In the genomic region with DNA sequence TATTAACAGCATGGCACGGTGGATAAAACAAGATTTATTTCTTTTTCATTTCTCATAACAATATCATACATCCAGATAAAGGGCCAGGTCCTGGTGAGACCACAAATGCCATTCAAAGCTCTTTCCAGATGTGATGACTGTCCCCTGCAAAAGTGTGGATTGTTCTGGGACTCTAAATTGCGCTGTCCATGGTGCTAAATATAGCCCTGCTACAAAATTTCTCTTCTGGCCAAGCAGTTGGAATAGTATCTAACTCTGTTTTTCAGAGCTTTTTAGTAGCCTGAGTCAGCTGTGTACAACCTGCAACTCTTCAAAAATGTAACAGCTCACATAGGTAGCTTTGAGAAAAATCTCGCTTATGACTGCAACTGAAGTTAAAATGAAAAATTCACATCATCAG, we compare ENCODE assay signal across 1 cellular context.
TF ChIP-seq lines count a peak whose summit lies in the region.

No MANE protein-coding gene starts in this region.

TF ChIP-seq in HepG2, 621 proteins besides CTCF, POLR2A, EP300 and RAD21 (continued from another document and continues in another):
- TF ChIP-seq, protein P1, sequence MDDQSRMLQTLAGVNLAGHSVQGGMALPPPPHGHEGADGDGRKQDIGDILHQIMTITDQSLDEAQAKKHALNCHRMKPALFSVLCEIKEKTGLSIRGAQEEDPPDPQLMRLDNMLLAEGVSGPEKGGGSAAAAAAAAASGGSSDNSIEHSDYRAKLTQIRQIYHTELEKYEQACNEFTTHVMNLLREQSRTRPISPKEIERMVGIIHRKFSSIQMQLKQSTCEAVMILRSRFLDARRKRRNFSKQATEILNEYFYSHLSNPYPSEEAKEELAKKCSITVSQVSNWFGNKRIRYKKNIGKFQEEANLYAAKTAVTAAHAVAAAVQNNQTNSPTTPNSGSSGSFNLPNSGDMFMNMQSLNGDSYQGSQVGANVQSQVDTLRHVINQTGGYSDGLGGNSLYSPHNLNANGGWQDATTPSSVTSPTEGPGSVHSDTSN (CRISPR knock-in tag; IDR thresholded peaks at IDR 0.05; ENCODE audit: borderline replicate concordance) = no peak
- TF ChIP-seq ZNF30 (CRISPR knock-in tag; IDR thresholded peaks at IDR 0.05) (no peak), TP53 (CRISPR knock-in tag; conservative IDR thresholded peaks at IDR 0.05) (no peak), ERF (CRISPR knock-in tag; IDR thresholded peaks at IDR 0.05) (peak; percentile 46; the same call in 1 of the 2 replicates), PLRG1 (conservative IDR thresholded peaks at IDR 0.05) (no peak), CENPT (CRISPR knock-in tag; IDR thresholded peaks at IDR 0.05; ENCODE audit: low read depth) (no peak), NKX3-1 (CRISPR knock-in tag; IDR thresholded peaks at IDR 0.05) (0 out of 2 replicates have a peak, but pooled peaks have one; percentile 59), ZEB1 (IDR thresholded peaks at IDR 0.05; ENCODE audit: insufficient replicate concordance, low read depth) (no peak), SRSF1 (optimal IDR thresholded peaks at IDR 0.05; ENCODE audit: low read depth, low read length) (no peak), ZNF101 (CRISPR knock-in tag; IDR thresholded peaks at IDR 0.05; ENCODE audit: borderline replicate concordance, low read depth) (no peak), ZNF546 (CRISPR knock-in tag; conservative IDR thresholded peaks at IDR 0.05) (no peak), ZNF558 (CRISPR knock-in tag; IDR thresholded peaks at IDR 0.05; ENCODE audit: borderline replicate concordance) (no peak), ZSCAN9 (CRISPR knock-in tag; IDR thresholded peaks at IDR 0.05; ENCODE audit: borderline replicate concordance) (peak; percentile 90), MIER2 (CRISPR knock-in tag; IDR thresholded peaks at IDR 0.05) (peak; percentile 96), GTF3A (CRISPR knock-in tag; conservative IDR thresholded peaks at IDR 0.05) (no peak), THAP11 (CRISPR knock-in tag; IDR thresholded peaks at IDR 0.05) (no peak), ZNF335 (CRISPR knock-in tag; IDR thresholded peaks at IDR 0.05) (no peak), ZNF564 (CRISPR knock-in tag; IDR thresholded peaks at IDR 0.05) (no peak), SSRP1 (CRISPR knock-in tag; IDR thresholded peaks at IDR 0.05) (no peak), ZNF3 (CRISPR knock-in tag; IDR thresholded peaks at IDR 0.05) (no peak), REXO4 (CRISPR knock-in tag; IDR thresholded peaks at IDR 0.05; ENCODE audit: borderline replicate concordance) (no peak), HMG20B (CRISPR knock-in tag; conservative IDR thresholded peaks at IDR 0.05) (0 out of 2 replicates have a peak, but pooled peaks have one; percentile 36), ZNF792 (CRISPR knock-in tag; IDR thresholded peaks at IDR 0.05) (0 out of 2 replicates have a peak, but pooled peaks have one; percentile 26), CBX2 (IDR thresholded peaks at IDR 0.05; ENCODE audit: low read depth, low read length) (no peak), CBX2 (CRISPR knock-in tag; IDR thresholded peaks at IDR 0.05; ENCODE audit: low read depth) (no peak), ZNF83 (CRISPR knock-in tag; IDR thresholded peaks at IDR 0.05; ENCODE audit: borderline replicate concordance) (no peak), TEAD2 (CRISPR knock-in tag; IDR thresholded peaks at IDR 0.05) (no peak), KLF6 (CRISPR knock-in tag; IDR thresholded peaks at IDR 0.05) (0 out of 2 replicates have a peak, but pooled peaks have one; percentile 70), ZNF672 (CRISPR knock-in tag; IDR thresholded peaks at IDR 0.05) (no peak), RAD51 (IDR thresholded peaks at IDR 0.05; ENCODE audit: borderline replicate concordance) (no peak), CEBPG (CRISPR knock-in tag; IDR thresholded peaks at IDR 0.05) (no peak), TAF1 (CRISPR knock-in tag; IDR thresholded peaks at IDR 0.05) (no peak), ZNF12 (CRISPR knock-in tag; IDR thresholded peaks at IDR 0.05) (peak; percentile 52; the same call in 1 of the 2 replicates), ZNF616 (CRISPR knock-in tag; IDR thresholded peaks at IDR 0.05; ENCODE audit: low read depth) (no peak), HOXA5 (CRISPR knock-in tag; IDR thresholded peaks at IDR 0.05) (no peak), ZNF441 (CRISPR knock-in tag; IDR thresholded peaks at IDR 0.05; ENCODE audit: borderline replicate concordance) (0 out of 2 replicates have a peak, but pooled peaks have one; percentile 44), MAFF (IDR thresholded peaks at IDR 0.05; ENCODE audit: low read depth, low read length) (no peak), KDM2A (CRISPR knock-in tag; IDR thresholded peaks at IDR 0.05; ENCODE audit: borderline replicate concordance, low read depth) (no peak), NCOA2 (CRISPR knock-in tag; IDR thresholded peaks at IDR 0.05) (peak; percentile 28; the same call in 1 of the 2 replicates), SKI (IDR thresholded peaks at IDR 0.05; ENCODE audit: partially characterized antibody) (no peak), ZNF879 (CRISPR knock-in tag; IDR thresholded peaks at IDR 0.05) (no peak)
- TF ChIP-seq, protein P2, sequence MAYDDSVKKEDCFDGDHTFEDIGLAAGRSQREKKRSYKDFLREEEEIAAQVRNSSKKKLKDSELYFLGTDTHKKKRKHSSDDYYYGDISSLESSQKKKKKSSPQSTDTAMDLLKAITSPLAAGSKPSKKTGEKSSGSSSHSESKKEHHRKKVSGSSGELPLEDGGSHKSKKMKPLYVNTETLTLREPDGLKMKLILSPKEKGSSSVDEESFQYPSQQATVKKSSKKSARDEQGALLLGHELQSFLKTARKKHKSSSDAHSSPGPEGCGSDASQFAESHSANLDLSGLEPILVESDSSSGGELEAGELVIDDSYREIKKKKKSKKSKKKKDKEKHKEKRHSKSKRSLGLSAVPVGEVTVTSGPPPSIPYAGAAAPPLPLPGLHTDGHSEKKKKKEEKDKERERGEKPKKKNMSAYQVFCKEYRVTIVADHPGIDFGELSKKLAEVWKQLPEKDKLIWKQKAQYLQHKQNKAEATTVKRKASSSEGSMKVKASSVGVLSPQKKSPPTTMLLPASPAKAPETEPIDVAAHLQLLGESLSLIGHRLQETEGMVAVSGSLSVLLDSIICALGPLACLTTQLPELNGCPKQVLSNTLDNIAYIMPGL (CRISPR knock-in tag; IDR thresholded peaks at IDR 0.05; ENCODE audit: borderline replicate concordance in 1 of 2, low read depth in 1 of 2) = no peak
- TF ChIP-seq, protein P3, sequence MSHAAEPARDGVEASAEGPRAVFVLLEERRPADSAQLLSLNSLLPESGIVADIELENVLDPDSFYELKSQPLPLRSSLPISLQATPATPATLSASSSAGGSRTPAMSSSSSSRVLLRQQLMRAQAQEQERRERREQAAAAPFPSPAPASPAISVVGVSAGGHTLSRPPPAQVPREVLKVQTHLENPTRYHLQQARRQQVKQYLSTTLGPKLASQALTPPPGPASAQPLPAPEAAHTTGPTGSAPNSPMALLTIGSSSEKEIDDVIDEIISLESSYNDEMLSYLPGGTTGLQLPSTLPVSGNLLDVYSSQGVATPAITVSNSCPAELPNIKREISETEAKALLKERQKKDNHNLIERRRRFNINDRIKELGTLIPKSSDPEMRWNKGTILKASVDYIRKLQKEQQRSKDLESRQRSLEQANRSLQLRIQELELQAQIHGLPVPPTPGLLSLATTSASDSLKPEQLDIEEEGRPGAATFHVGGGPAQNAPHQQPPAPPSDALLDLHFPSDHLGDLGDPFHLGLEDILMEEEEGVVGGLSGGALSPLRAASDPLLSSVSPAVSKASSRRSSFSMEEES (CRISPR knock-in tag; IDR thresholded peaks at IDR 0.05) = 0 out of 2 replicates have a peak, but pooled peaks have one; percentile 26
- TF ChIP-seq, protein P4, sequence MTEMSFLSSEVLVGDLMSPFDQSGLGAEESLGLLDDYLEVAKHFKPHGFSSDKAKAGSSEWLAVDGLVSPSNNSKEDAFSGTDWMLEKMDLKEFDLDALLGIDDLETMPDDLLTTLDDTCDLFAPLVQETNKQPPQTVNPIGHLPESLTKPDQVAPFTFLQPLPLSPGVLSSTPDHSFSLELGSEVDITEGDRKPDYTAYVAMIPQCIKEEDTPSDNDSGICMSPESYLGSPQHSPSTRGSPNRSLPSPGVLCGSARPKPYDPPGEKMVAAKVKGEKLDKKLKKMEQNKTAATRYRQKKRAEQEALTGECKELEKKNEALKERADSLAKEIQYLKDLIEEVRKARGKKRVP (CRISPR knock-in tag; IDR thresholded peaks at IDR 0.05) = no peak
- TF ChIP-seq, protein P5, sequence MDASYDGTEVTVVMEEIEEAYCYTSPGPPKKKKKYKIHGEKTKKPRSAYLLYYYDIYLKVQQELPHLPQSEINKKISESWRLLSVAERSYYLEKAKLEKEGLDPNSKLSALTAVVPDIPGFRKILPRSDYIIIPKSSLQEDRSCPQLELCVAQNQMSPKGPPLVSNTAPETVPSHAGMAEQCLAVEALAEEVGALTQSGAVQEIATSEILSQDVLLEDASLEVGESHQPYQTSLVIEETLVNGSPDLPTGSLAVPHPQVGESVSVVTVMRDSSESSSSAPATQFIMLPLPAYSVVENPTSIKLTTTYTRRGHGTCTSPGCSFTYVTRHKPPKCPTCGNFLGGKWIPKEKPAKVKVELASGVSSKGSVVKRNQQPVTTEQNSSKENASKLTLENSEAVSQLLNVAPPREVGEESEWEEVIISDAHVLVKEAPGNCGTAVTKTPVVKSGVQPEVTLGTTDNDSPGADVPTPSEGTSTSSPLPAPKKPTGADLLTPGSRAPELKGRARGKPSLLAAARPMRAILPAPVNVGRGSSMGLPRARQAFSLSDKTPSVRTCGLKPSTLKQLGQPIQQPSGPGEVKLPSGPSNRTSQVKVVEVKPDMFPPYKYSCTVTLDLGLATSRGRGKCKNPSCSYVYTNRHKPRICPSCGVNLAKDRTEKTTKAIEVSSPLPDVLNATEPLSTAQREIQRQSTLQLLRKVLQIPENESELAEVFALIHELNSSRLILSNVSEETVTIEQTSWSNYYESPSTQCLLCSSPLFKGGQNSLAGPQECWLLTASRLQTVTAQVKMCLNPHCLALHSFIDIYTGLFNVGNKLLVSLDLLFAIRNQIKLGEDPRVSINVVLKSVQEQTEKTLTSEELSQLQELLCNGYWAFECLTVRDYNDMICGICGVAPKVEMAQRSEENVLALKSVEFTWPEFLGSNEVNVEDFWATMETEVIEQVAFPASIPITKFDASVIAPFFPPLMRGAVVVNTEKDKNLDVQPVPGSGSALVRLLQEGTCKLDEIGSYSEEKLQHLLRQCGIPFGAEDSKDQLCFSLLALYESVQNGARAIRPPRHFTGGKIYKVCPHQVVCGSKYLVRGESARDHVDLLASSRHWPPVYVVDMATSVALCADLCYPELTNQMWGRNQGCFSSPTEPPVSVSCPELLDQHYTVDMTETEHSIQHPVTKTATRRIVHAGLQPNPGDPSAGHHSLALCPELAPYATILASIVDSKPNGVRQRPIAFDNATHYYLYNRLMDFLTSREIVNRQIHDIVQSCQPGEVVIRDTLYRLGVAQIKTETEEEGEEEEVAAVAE (CRISPR knock-in tag; IDR thresholded peaks at IDR 0.05; ENCODE audit: borderline replicate concordance) = 0 out of 2 replicates have a peak, but pooled peaks have one; percentile 43
- TF ChIP-seq, protein P6, sequence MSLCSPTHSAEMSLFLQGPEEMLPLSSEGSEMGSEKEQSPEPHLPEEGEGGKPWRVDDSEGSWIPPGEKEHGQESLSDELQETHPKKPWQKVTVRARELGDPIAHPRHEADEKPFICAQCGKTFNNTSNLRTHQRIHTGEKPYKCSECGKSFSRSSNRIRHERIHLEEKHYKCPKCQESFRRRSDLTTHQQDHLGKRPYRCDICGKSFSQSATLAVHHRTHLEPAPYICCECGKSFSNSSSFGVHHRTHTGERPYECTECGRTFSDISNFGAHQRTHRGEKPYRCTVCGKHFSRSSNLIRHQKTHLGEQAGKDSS (CRISPR knock-in tag; IDR thresholded peaks at IDR 0.05; ENCODE audit: borderline replicate concordance, low read depth) = no peak
- TF ChIP-seq, protein P7, sequence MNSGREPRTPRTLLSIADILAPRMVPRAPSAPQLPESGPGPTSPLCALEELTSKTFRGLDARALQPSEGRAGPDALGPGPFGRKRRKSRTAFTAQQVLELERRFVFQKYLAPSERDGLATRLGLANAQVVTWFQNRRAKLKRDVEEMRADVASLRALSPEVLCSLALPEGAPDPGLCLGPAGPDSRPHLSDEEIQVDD (CRISPR knock-in tag; IDR thresholded peaks at IDR 0.05; ENCODE audit: borderline replicate concordance) = no peak
- TF ChIP-seq, protein P8, sequence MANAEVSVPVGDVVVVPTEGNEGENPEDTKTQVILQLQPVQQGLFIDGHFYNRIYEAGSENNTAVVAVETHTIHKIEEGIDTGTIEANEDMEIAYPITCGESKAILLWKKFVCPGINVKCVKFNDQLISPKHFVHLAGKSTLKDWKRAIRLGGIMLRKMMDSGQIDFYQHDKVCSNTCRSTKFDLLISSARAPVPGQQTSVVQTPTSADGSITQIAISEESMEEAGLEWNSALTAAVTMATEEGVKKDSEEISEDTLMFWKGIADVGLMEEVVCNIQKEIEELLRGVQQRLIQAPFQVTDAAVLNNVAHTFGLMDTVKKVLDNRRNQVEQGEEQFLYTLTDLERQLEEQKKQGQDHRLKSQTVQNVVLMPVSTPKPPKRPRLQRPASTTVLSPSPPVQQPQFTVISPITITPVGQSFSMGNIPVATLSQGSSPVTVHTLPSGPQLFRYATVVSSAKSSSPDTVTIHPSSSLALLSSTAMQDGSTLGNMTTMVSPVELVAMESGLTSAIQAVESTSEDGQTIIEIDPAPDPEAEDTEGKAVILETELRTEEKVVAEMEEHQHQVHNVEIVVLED (CRISPR knock-in tag; IDR thresholded peaks at IDR 0.05; ENCODE audit: borderline replicate concordance) = no peak
- TF ChIP-seq, protein P9, sequence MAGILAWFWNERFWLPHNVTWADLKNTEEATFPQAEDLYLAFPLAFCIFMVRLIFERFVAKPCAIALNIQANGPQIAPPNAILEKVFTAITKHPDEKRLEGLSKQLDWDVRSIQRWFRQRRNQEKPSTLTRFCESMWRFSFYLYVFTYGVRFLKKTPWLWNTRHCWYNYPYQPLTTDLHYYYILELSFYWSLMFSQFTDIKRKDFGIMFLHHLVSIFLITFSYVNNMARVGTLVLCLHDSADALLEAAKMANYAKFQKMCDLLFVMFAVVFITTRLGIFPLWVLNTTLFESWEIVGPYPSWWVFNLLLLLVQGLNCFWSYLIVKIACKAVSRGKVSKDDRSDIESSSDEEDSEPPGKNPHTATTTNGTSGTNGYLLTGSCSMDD (CRISPR knock-in tag; IDR thresholded peaks at IDR 0.05) = no peak
- TF ChIP-seq, protein P10, sequence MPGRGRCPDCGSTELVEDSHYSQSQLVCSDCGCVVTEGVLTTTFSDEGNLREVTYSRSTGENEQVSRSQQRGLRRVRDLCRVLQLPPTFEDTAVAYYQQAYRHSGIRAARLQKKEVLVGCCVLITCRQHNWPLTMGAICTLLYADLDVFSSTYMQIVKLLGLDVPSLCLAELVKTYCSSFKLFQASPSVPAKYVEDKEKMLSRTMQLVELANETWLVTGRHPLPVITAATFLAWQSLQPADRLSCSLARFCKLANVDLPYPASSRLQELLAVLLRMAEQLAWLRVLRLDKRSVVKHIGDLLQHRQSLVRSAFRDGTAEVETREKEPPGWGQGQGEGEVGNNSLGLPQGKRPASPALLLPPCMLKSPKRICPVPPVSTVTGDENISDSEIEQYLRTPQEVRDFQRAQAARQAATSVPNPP (CRISPR knock-in tag; IDR thresholded peaks at IDR 0.05) = no peak
- TF ChIP-seq, protein P11, sequence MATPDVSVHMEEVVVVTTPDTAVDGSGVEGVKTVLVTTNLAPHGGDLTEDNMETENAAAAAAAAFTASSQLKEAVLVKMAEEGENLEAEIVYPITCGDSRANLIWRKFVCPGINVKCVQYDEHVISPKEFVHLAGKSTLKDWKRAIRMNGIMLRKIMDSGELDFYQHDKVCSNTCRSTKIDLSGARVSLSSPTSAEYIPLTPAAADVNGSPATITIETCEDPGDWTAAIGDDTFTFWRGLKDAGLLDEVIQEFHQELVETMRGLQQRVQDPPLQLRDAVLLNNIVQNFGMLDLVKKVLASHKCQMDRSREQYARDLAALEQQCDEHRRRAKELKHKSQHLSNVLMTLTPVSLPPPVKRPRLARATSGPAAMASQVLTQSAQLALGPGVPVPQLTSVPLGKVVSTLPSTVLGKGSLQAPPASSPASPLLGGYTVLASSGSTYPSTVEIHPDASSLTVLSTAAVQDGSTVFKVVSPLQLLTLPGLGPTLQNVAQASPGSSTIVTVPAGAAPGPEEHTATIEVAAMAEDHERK (CRISPR knock-in tag; IDR thresholded peaks at IDR 0.05; ENCODE audit: low read depth) = no peak
